ENCODE assay signal across 10 cellular contexts in the genomic region with DNA sequence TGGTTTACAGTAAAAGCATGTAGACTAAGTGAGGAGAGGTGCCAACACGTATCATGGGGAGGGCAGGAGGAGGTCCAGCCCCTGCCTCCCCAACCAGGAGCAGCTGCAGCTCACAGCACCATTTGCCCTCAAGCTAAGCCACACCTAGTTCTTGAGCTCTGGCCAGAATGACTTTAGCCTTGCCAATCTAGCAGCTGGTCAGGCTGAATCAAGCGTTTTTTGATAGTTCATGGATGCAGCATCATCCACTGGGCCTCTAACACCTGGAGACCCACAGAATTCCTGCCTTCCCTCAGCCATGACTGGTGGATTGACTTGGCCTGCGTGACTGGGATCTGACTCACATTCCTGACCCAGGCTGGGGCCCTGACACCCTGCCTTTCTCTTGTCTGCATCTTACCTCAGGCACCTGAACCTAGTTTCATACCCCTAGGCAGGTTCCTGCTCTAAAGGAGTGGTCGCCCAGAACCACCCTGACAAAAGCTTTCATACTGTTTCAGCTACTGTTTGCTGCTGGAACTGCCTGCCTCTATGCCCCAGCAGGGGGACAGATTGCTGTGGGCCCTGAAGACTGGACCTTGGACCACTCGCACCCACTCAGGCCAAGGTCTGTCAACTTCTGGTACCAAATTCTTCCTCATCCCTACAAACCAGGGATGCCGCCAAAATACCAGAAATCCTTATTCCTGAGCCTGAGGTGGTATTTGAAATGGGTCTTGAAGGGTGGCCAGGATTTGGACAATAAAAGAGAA.
DNase-seq lines count a peak whose midpoint lies in the region; ATAC-seq and TF ChIP-seq lines count a peak whose summit lies in the region.
"Had no signal": no experiment of that assay in that cellular context is flagged by ENCODE, and none has a peak within 500 bp of the region (broad histone marks: within the 10 kb centered on the region; RNA-seq: fewer than 3 reads in every experiment).

No MANE protein-coding gene starts in this region.

- no peaks in the 10 kb centered on the region for H3K9me3 ChIP-seq in GM23248 (ENCODE audit: low read depth)
- H3K9me3 ChIP-seq in colonic mucosa = no peaks in the 10 kb centered on the region
- H3K9me3 ChIP-seq in psoas muscle = no peaks in the 10 kb centered on the region
- H3K9me3 ChIP-seq in effector memory CD4-positive, alpha-beta T cell (ENCODE audit: control insufficient read depth, low read length) = no peaks in the 10 kb centered on the region

- H3K79me2 ChIP-seq in GM23248 (ENCODE audit: insufficient read depth) = no peaks in the 10 kb centered on the region

- 44 to 49% methylated on average over 6 of the region's 6 CpGs for WGBS in GM23248 (ENCODE audit: low coverage in 1 of 2, low lambda C conversion rate in 2 of 2, missing lambda C conversion rate in 2 of 2), 2 experiments
- WGBS in psoas muscle, 3 donors = 66 to 77% (median 69%) methylated on average over 6 of the region's 6 CpGs

- H3K36me3 Mint-ChIP-seq in naive thymus-derived CD8-positive, alpha-beta T cell = no peaks in the 10 kb centered on the region

- no peak overlapping the region for H3K4me3 ChIP-seq in GM23248
- no peak overlapping the region for H3K4me3 ChIP-seq in colonic mucosa
- no peak overlapping the region for H3K4me3 ChIP-seq in psoas muscle
- H3K4me3 ChIP-seq in effector memory CD4-positive, alpha-beta T cell (ENCODE audit: insufficient read depth, low read depth, low read length, poor library complexity, severe bottlenecking) = no peak overlapping the region

- no peak overlapping the region for H3K27ac Mint-ChIP-seq in naive thymus-derived CD8-positive, alpha-beta T cell

- H3K4me1 Mint-ChIP-seq in naive thymus-derived CD8-positive, alpha-beta T cell = no peaks in the 10 kb centered on the region

- H3F3A ChIP-seq in GM23248 (ENCODE audit: insufficient read depth) = no peaks in the 10 kb centered on the region

- H3K36me3 ChIP-seq in GM23248 (ENCODE audit: low read depth) (no peaks in the 10 kb centered on the region), colonic mucosa (no peaks in the 10 kb centered on the region), psoas muscle (ENCODE audit: insufficient read depth in 1 of 2, low read depth in 1 of 2) (no peaks in the 10 kb centered on the region)
- no peaks in the 10 kb centered on the region for H3K36me3 ChIP-seq in effector memory CD4-positive, alpha-beta T cell (ENCODE audit: control insufficient read depth, insufficient read depth, low read length)
- H3K36me3 ChIP-seq: brain microvascular endothelial cell had no signal

- no peak overlapping the region for H2AFZ ChIP-seq in GM23248

- H3K27me3 ChIP-seq in GM23248 (replicated peaks; ENCODE audit: insufficient read depth) (0 out of 2 replicates have a peak, but pooled peaks cover 9% of the 10 kb centered on the region), colonic mucosa (no peaks in the 10 kb centered on the region), psoas muscle (ENCODE audit: insufficient read depth in 3 of 3, low read length in 2 of 3) (peaks cover 0 to 3% (median 0%) of the 10 kb centered on the region in 3 donors)
- no peaks in the 10 kb centered on the region for H3K27me3 ChIP-seq in effector memory CD4-positive, alpha-beta T cell (replicated peaks; ENCODE audit: control insufficient read depth, insufficient read depth, low read length, poor library complexity, severe bottlenecking)
- H3K27me3 ChIP-seq: brain microvascular endothelial cell had no signal

- in situ Hi-C loops in GM23248 (cut with MboI) = no loop called here

- peak; percentile 2 for DNase-seq in GM23248
- DNase-seq in NCI-H2081 treated with DMSO at 0.1 percent for 48 hours (lab: John Stamatoyannopoulos, UW) = peak; percentile 57
- peak; percentile 69 for DNase-seq in colonic mucosa
- no peak for DNase-seq in psoas muscle
- no peak for DNase-seq in NOMO-1 treated with DMSO at 0.1 percent for 48 hours (lab: John Stamatoyannopoulos, UW; ENCODE audit: unreplicated experiment)
- no peak for DNase-seq in germinal center (ENCODE audit: low spot score)
- DNase-seq in naive thymus-derived CD8-positive, alpha-beta T cell = no peak
- DNase-seq in effector memory CD4-positive, alpha-beta T cell = no peak
- DNase-seq: activated T-cell treated with anti-CD3 and anti-CD28 coated beads, Interleukin-2, amount 50 U/mL, for 1 hour; brain microvascular endothelial cell had no signal

- H3K4me1 ChIP-seq in GM23248 (ENCODE audit: insufficient read depth) (no peaks in the 10 kb centered on the region), colonic mucosa (peaks cover 9% of the 10 kb centered on the region), psoas muscle (no peaks in the 10 kb centered on the region)
- H3K4me1 ChIP-seq in effector memory CD4-positive, alpha-beta T cell (ENCODE audit: control insufficient read depth, insufficient read depth, low read length, poor library complexity, severe bottlenecking) = no peaks in the 10 kb centered on the region

- TF ChIP-seq CTCF in colonic mucosa (IDR thresholded peaks at IDR 0.05) = no peak
- TF ChIP-seq CTCF in psoas muscle (IDR thresholded peaks at IDR 0.05) = no peak

- no peaks in the 10 kb centered on the region for H4K20me1 ChIP-seq in GM23248 (ENCODE audit: insufficient read depth)

- no peaks in the 10 kb centered on the region for H3K9me3 Mint-ChIP-seq in naive thymus-derived CD8-positive, alpha-beta T cell

- POLR2A ChIA-PET in naive thymus-derived CD8-positive, alpha-beta T cell (lab: Charles Lee) = no interaction called here

- H3K4me2 ChIP-seq in GM23248 (ENCODE audit: unreplicated experiment) = no peak overlapping the region

- H3K27ac ChIP-seq in GM23248 = no peak overlapping the region
- no peak overlapping the region for H3K27ac ChIP-seq in colonic mucosa
- no peak overlapping the region for H3K27ac ChIP-seq in psoas muscle
- no peak overlapping the region for H3K27ac ChIP-seq in effector memory CD4-positive, alpha-beta T cell (ENCODE audit: insufficient read depth, low read length, poor library complexity, severe bottlenecking)
- H3K27ac ChIP-seq: brain microvascular endothelial cell had no signal

- H3K4me3 Mint-ChIP-seq in naive thymus-derived CD8-positive, alpha-beta T cell = no peak overlapping the region

- intact Hi-C loops in colonic mucosa (cut with DNase I) = no loop called here
- intact Hi-C loops in psoas muscle (cut with DNase I) = no loop called here

- ATAC-seq in psoas muscle = peak in 3 of 4 donors; percentile 51 to 59 (median 56)
- ATAC-seq in naive thymus-derived CD8-positive, alpha-beta T cell = no peak

- peaks cover 1 to 10% (median 7%) of the 10 kb centered on the region in 5 donors for H3K27me3 Mint-ChIP-seq in naive thymus-derived CD8-positive, alpha-beta T cell

- H3K9ac ChIP-seq in GM23248 (no peak overlapping the region), colonic mucosa (ENCODE audit: low read depth in 2 of 2, low read length in 2 of 2) (no peak overlapping the region)

- no peaks in the 10 kb centered on the region for H3K9me2 ChIP-seq in GM23248 (ENCODE audit: insufficient read depth)

Comparison
In these comparisons a context has a peak if more than half of its experiments do, and no peak if none do; other contexts are left out.
1. DNase-seq: peak in GM23248 (single experiment), NCI-H2081 treated with DMSO at 0.1 percent for 48 hours (single experiment) and colonic mucosa (single experiment); none in psoas muscle (0 of 2), NOMO-1 treated with DMSO at 0.1 percent for 48 hours (single experiment), germinal center (single experiment), naive thymus-derived CD8-positive, alpha-beta T cell (0 of 10) and effector memory CD4-positive, alpha-beta T cell (0 of 3).
2. ATAC-seq: peak in psoas muscle (3 of 4); none in naive thymus-derived CD8-positive, alpha-beta T cell (0 of 2).